ENCODE assay signal across 8 cellular contexts in genomic region chr6:31541059-31541657, GRCh38. TPM values are rescaled to one million over a fixed set of nuclear protein-coding genes. Genes with fewer than 3 reads are reported as not detected.
DNase-seq lines count a peak whose midpoint lies in the region; ATAC-seq and TF ChIP-seq lines count a peak whose summit lies in the region.

No MANE protein-coding gene starts in this region.

- H3K4me3 Mint-ChIP-seq in T-cell: peak overlapping the region; percentile 96 to 99 (median 97)

- peaks cover 52 to 62% (median 56%) of the 10 kb centered on the region in 3 donors for H3K4me1 Mint-ChIP-seq in T-cell

- peak overlapping the region; percentile 99 for H3K27ac Mint-ChIP-seq in T-cell

- peaks cover 23% of the 10 kb centered on the region for H3K4me1 ChIP-seq in HUES64 (ENCODE audit: insufficient read depth, low read length)
- H3K4me1 ChIP-seq in spleen: peaks cover 28 to 68% (median 52%) of the 10 kb centered on the region in 6 donors

- POLR2A ChIA-PET in T-cell (lab: Charles Lee): interaction anchor here (0.6 to 1.2 kb wide), 16 partner anchors 9 to 357 kb away, joined by 3 to 5 read pairs (median 3); partner anchors contain the start of genes BAG6 (in 1 of the 2) and MICB (in 1 of the 2)

- in situ Hi-C loops in astrocyte of the cerebellum (cut with HindIII; ENCODE audit: low sequenced_read_pairs): loop anchor here (5.0 kb wide), 1 partner anchor 76 kb away; the partner anchor contains the start of gene AIF1

- 2% methylated on average over 18 of the region's 21 CpGs for WGBS in HUES64
- WGBS in spleen, 5 donors: 0 to 1% (median 1%) methylated on average over 21 of the region's 21 CpGs

- CTCF ChIA-PET in T-cell (lab: Charles Lee): interaction anchor here (0.6 to 6.2 kb wide), 15 partner anchors 10 to 824 kb away, joined by 3 to 40 read pairs (median 4); partner anchors contain the start of genes BAG6 (in 1 of the 2), LTA (in 1 of the 2), MDC1 (in 1 of the 2) and MICB (in 1 of the 2)

- H3K4me3 ChIP-seq in HUES64 (ENCODE audit: low read length) (peak overlapping the region; percentile 89), astrocyte of the cerebellum (ENCODE audit: low read depth, low read length) (peak overlapping the region; percentile 94), iPS-18c (ENCODE audit: insufficient read depth, low read depth, low read length) (peak overlapping the region; percentile 86), spleen (peak overlapping the region; percentile 58 to 88 (median 72))

- DNase-seq in GF-D8 (lab: John Stamatoyannopoulos, UW) (peak; percentile 30), T-cell (peak; percentile 53 to 90 (median 80)), astrocyte of the cerebellum (ENCODE audit: low read depth) (peak; percentile 15), spleen (no peak), DMS114 treated with DMSO at 0.1 percent for 48 hours (lab: John Stamatoyannopoulos, UW; ENCODE audit: unreplicated experiment) (no peak), UCSD-AML1 (lab: John Stamatoyannopoulos, UW; ENCODE audit: unreplicated experiment) (no peak)

- H3K27ac ChIP-seq in HUES64 (ENCODE audit: low read depth, low read length) (peak overlapping the region; percentile 97), spleen (peak overlapping the region; percentile 92 to 99 (median 96))

- H3K27me3 ChIP-seq in HUES64 (ENCODE audit: insufficient read depth, low read length) (no peaks in the 10 kb centered on the region), spleen (replicated peaks in 1 of 7) (no peaks in the 10 kb centered on the region)

- peaks cover 49% of the 10 kb centered on the region for H3K36me3 ChIP-seq in HUES64 (ENCODE audit: insufficient read depth, low read length)
- H3K36me3 ChIP-seq in spleen: peaks cover 5 to 44% (median 42%) of the 10 kb centered on the region in 6 donors

- no peaks in the 10 kb centered on the region for H3K9me3 Mint-ChIP-seq in T-cell

- intact Hi-C loops in spleen (cut with DNase I; ENCODE audit: low total_unique reads): no loop called here

- H3K9ac ChIP-seq in HUES64 (ENCODE audit: low read depth, low read length): peak overlapping the region; percentile 100

- TF ChIP-seq CTCF in astrocyte of the cerebellum (IDR thresholded peaks at IDR 0.05; ENCODE audit: low read depth, low read length, missing control alignments) (no peak), spleen (IDR thresholded peaks at IDR 0.05 in 8 of 11, conservative IDR thresholded peaks at IDR 0.05 in 3 of 11) (no peak)

- H3K27me3 Mint-ChIP-seq in T-cell: no peaks in the 10 kb centered on the region

- H3K36me3 Mint-ChIP-seq in T-cell: peaks cover 37% of the 10 kb centered on the region

- TF ChIP-seq POLR2A in spleen (IDR thresholded peaks at IDR 0.05): no peak

- H3K9me3 ChIP-seq in HUES64 (ENCODE audit: insufficient read depth, low read depth, low read length) (no peaks in the 10 kb centered on the region), iPS-18c (ENCODE audit: control insufficient read depth, insufficient read depth, low read length) (no peaks in the 10 kb centered on the region), spleen (no peaks in the 10 kb centered on the region)

- peak; percentile 29 to 44 (median 38) for ATAC-seq in T-cell (replicated peaks in 1 of 4)

RNA-seq across cellular contexts. Expression of gene DDX39B, which starts 0.6 kb away (rescaled TPM):
- 705 TPM for polyA plus RNA-seq in HUES64 (2013, experiment 1 of 2)
- polyA plus RNA-seq in HUES64 (2013, experiment 2 of 2): 618 TPM
- total RNA-seq in T-cell: 100 to 1,000 TPM; 507 to 669 (median 631) TPM
- 100 to 1,000 TPM; 291 to 417 (median 354) TPM for total RNA-seq in spleen
- polyA plus RNA-seq in spleen: 100 to 1,000 TPM; 316 to 768 (median 493) TPM

RNA-seq across cellular contexts. Expression of gene ATP6V1G2, which starts 5.2 kb away (rescaled TPM):
- polyA plus RNA-seq in HUES64 (2013, experiment 1 of 2): 1.8 TPM
- 3.1 TPM for polyA plus RNA-seq in HUES64 (2013, experiment 2 of 2)
- total RNA-seq in T-cell (1 to 10 TPM; 3.1 to 5.7 (median 4.1) TPM), spleen (1 to 10 TPM; 2.0 to 3.7 (median 2.7) TPM)
- polyA plus RNA-seq in spleen: 1 to 10 TPM; 1.9 to 2.7 (median 2.2) TPM

RNA-seq across cellular contexts. Expression of gene NFKBIL1, which starts 6.2 kb away (rescaled TPM):
- polyA plus RNA-seq in HUES64 (2013, experiment 1 of 2): 8.3 TPM
- polyA plus RNA-seq in HUES64 (2013, experiment 2 of 2): 12.5 TPM
- total RNA-seq in T-cell (10 to 100 TPM in 3 of 5 donors, 1 to 10 TPM in 2; 6.9 to 17.1 (median 11.6) TPM), spleen (10 to 100 TPM; 11.0 to 36.3 (median 19.4) TPM)
- 10 to 100 TPM; 16.9 to 24.2 (median 19.3) TPM for polyA plus RNA-seq in spleen

RNA-seq across cellular contexts. Expression of gene MCCD1, which starts 12.4 kb away (rescaled TPM):
- polyA plus RNA-seq in HUES64 (2013, experiment 1 of 2): not detected
- polyA plus RNA-seq in HUES64 (2013, experiment 2 of 2): not detected
- not detected for total RNA-seq in T-cell
- not detected for total RNA-seq in spleen
- polyA plus RNA-seq in spleen: not detected

RNA-seq across cellular contexts. Expression of gene LTA, which starts 30.9 kb away (rescaled TPM):
- not detected for polyA plus RNA-seq in HUES64 (2013, experiment 1 of 2)
- not detected for polyA plus RNA-seq in HUES64 (2013, experiment 2 of 2)
- total RNA-seq in T-cell (10 to 100 TPM; 12.5 to 23.9 (median 17.9) TPM), spleen (10 to 100 TPM in 1 of 7 donors, 1 to 10 TPM in 6; 2.4 to 14.4 (median 5.1) TPM)
- polyA plus RNA-seq in spleen: 1 to 10 TPM; 6.8 to 9.2 (median 7.3) TPM

Comparison
In these comparisons a context has a peak if more than half of its experiments do, and no peak if none do; other contexts are left out.
1. DNase-seq: peak in GF-D8 (single experiment), T-cell (34 of 34) and astrocyte of the cerebellum (single experiment); none in spleen (single experiment), DMS114 treated with DMSO at 0.1 percent for 48 hours (single experiment) and UCSD-AML1 (single experiment).
2. Peak in every context shown above with its lines, with median percentiles within 50 percentile points of each other: H3K4me3 ChIP-seq.